ENCODE assay signal across 12 cellular contexts in the genomic region with DNA sequence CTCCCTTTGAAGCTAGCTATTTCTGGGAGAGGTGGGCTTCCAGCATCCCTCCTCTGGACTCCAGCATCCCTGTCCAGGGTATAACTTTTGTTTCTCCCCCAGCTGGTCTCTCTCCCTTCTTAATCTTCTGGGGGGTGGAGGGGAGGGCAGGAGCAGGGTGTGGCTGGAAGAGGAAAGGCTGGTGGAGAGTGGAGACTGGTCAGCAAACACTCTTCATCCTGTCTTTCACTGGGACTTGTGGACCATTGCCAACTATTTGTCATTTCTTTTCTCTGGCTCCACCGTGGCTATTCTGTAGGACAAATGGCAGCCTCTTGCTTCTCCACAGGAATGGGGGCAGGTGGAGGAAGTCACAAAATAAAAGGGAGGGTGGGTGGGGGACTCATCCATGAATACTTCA. TPM values are rescaled to one million over a fixed set of nuclear protein-coding genes. Genes with fewer than 3 reads are reported as not detected.
DNase-seq lines count a peak whose midpoint lies in the region; ATAC-seq and TF ChIP-seq lines count a peak whose summit lies in the region.
"Had no signal": no experiment of that assay in that cellular context is flagged by ENCODE, and none has a peak within 500 bp of the region (broad histone marks: within the 10 kb centered on the region; RNA-seq: fewer than 3 reads in every experiment).

No MANE protein-coding gene starts in this region.

- intact Hi-C loops in esophagus squamous epithelium (cut with DNase I) (no loop called here), left colon (cut with DNase I, micrococcal nuclease) (no loop called here)

- ATAC-seq in left colon: no peak
- ATAC-seq in GM19351 (IDR thresholded peaks at IDR 0.05; ENCODE audit: unreplicated experiment): no peak
- no peak for ATAC-seq in HG02840 (IDR thresholded peaks at IDR 0.05; ENCODE audit: low FRiP score, unreplicated experiment)

- peak overlapping the region; percentile 74 for H2AFZ ChIP-seq in osteoblast (ENCODE audit: low read length)

- no peak for TF ChIP-seq POLR2A in esophagus squamous epithelium (IDR thresholded peaks at IDR 0.05)

- H3K4me1 ChIP-seq in esophagus squamous epithelium (peaks cover 0 to 28% (median 18%) of the 10 kb centered on the region in 3 donors), osteoblast (ENCODE audit: insufficient read depth, low read length) (peaks cover 22% of the 10 kb centered on the region)

- H3K79me2 ChIP-seq in osteoblast (ENCODE audit: insufficient read depth, low read length): no peaks in the 10 kb centered on the region

- TF ChIP-seq CTCF in esophagus squamous epithelium (IDR thresholded peaks at IDR 0.05) (no peak), osteoblast (IDR thresholded peaks at IDR 0.05; ENCODE audit: extremely low read depth, low read depth, low read length) (no peak)

- peak; percentile 45 for DNase-seq in AG20443 (ENCODE audit: low spot score)
- peak; percentile 24 for DNase-seq in NCI-H2029 (lab: John Stamatoyannopoulos, UW)
- no peak for DNase-seq in esophagus squamous epithelium (lab: John Stamatoyannopoulos, UW)
- peak; percentile 65 for DNase-seq in osteoblast (ENCODE audit: insufficient read length, low spot score, missing footprints)
- no peak for DNase-seq in left colon
- no peak for DNase-seq in activated effector memory CD4-positive, alpha-beta T cell treated with Interleukin-2 at 50 U/mL for 16 hours
- DNase-seq: RPMI8226; stimulated activated CD4-positive, alpha-beta T cell treated with anti-CD3 and anti-CD28 coated beads, Interleukin-1b, Interleukin-23, amount 100 ng/mL, for 48 hours had no signal

- H3K4me3 ChIP-seq in esophagus squamous epithelium (no peak overlapping the region), osteoblast (ENCODE audit: insufficient read depth, low read length) (peak overlapping the region; percentile 33)
- H3K4me3 ChIP-seq: BLaER1 had no signal

- H3K4me2 ChIP-seq in osteoblast (ENCODE audit: insufficient read depth, low read length): peak overlapping the region; percentile 65
- H3K4me2 ChIP-seq: BLaER1 had no signal

- 0 to 10% methylated on average over 1 of the region's 1 CpG for WGBS in esophagus squamous epithelium, 2 donors

- H3K27me3 ChIP-seq in esophagus squamous epithelium (no peaks in the 10 kb centered on the region), osteoblast (ENCODE audit: insufficient read depth, low read length) (no peaks in the 10 kb centered on the region)
- H3K27me3 ChIP-seq: BLaER1 had no signal

- H3K27ac ChIP-seq in esophagus squamous epithelium: peak overlapping the region in 3 of 4 donors; percentile 32 to 73 (median 71)
- H3K27ac ChIP-seq in osteoblast (ENCODE audit: low read depth, low read length): peak overlapping the region; percentile 80
- H3K27ac ChIP-seq: BLaER1 had no signal

- no peaks in the 10 kb centered on the region for H3K9me3 ChIP-seq in esophagus squamous epithelium
- H3K9me3 ChIP-seq in osteoblast (ENCODE audit: low read depth, low read length): no peaks in the 10 kb centered on the region
- H3K9me3 ChIP-seq: BLaER1 had no signal

- no peaks in the 10 kb centered on the region for H4K20me1 ChIP-seq in osteoblast (ENCODE audit: insufficient read depth, low read length)
- H4K20me1 ChIP-seq: BLaER1 had no signal

- H3K36me3 ChIP-seq in esophagus squamous epithelium: no peaks in the 10 kb centered on the region
- H3K36me3 ChIP-seq in osteoblast (ENCODE audit: insufficient read depth, low read length): no peaks in the 10 kb centered on the region
- H3K36me3 ChIP-seq: BLaER1 had no signal

RNA-seq across cellular contexts. Expression of a gene that starts 19.8 kb away (rescaled TPM):
- total RNA-seq in esophagus squamous epithelium (10 to 100 TPM in 3 of 4 donors, 1 to 10 TPM in 1; 8.1 to 23.1 (median 14.3) TPM), osteoblast (0.88 and 2.2 TPM in 2 replicates), left colon (1 to 10 TPM; 3.1 to 7.0 TPM)
- total RNA-seq: dermis microvascular lymphatic vessel endothelial cell had no signal

RNA-seq across cellular contexts. Expression of a gene that starts 25.5 kb away (rescaled TPM):
- 100 to 1,000 TPM in 2 of 4 donors, 10 to 100 TPM in 2; 90.2 to 136 (median 102) TPM for total RNA-seq in esophagus squamous epithelium
- 156 and 157 TPM in 2 replicates for total RNA-seq in osteoblast
- total RNA-seq in left colon: 100 to 1,000 TPM; 153 to 169 TPM

RNA-seq across cellular contexts. Expression of a gene that starts 43.1 kb away (rescaled TPM):
- total RNA-seq in esophagus squamous epithelium: not detected
- under 0.01 TPM in 1 of 2 replicates, not detected in the other for total RNA-seq in osteoblast
- total RNA-seq in left colon: under 1 TPM in 1 of 2 donors, not detected in 1; 0.25 TPM
- total RNA-seq: dermis microvascular lymphatic vessel endothelial cell had no signal

Comparison
In these comparisons a context has a peak if more than half of its experiments do, and no peak if none do; other contexts are left out.
1. DNase-seq: peak in AG20443 (single experiment), NCI-H2029 (single experiment) and osteoblast (single experiment); none in esophagus squamous epithelium (single experiment), left colon (0 of 2) and activated effector memory CD4-positive, alpha-beta T cell treated with Interleukin-2 at 50 U/mL for 16 hours (single experiment).